ENCODE assay signal across 10 cellular contexts in genomic region chr12:75944905-75945412, GRCh38.
DNase-seq lines count a peak whose midpoint lies in the region; ATAC-seq and TF ChIP-seq lines count a peak whose summit lies in the region.
"Had no signal": no experiment of that assay in that cellular context is flagged by ENCODE, and none has a peak within 500 bp of the region (broad histone marks: within the 10 kb centered on the region; RNA-seq: fewer than 3 reads in every experiment).

No MANE protein-coding gene starts in this region.

- BruUV-seq in IMR-90 (replicated peaks; lab: Mats Ljungman, UMichigan) = no TSS peak

- peak overlapping the region; percentile 77 for H3K27ac Mint-ChIP-seq in CD4-positive, alpha-beta T cell

- WGBS in IMR-90 (ENCODE audit: extremely low coverage in 2 of 2, insufficient read length in 1 of 2), 2 experiments = no CpG with 5 or more reads among the region's 4 CpGs

- H3K9me3 ChIP-seq in CD4-positive, alpha-beta T cell (ENCODE audit: control insufficient read depth, low read length) = no peaks in the 10 kb centered on the region
- no peaks in the 10 kb centered on the region for H3K9me3 ChIP-seq in IMR-90 (ENCODE audit: control insufficient read depth, insufficient read depth, low read length)
- H3K9me3 ChIP-seq in mucosa of stomach (ENCODE audit: control insufficient read depth, low read length) = no peaks in the 10 kb centered on the region

- peak overlapping the region; percentile 89 for H4K91ac ChIP-seq in IMR-90 (ENCODE audit: insufficient read depth, low read depth, low read length)

- H3K27me3 ChIP-seq in CD4-positive, alpha-beta T cell (ENCODE audit: control insufficient read depth, insufficient read depth, low read length) = no peaks in the 10 kb centered on the region
- no peaks in the 10 kb centered on the region for H3K27me3 ChIP-seq in IMR-90 (ENCODE audit: control insufficient read depth, insufficient read depth, low read length)
- no peaks in the 10 kb centered on the region for H3K27me3 ChIP-seq in brain microvascular endothelial cell (replicated peaks)
- H3K27me3 ChIP-seq in mucosa of stomach (ENCODE audit: control insufficient read depth, insufficient read depth, low read length) = no peaks in the 10 kb centered on the region

- H4K8ac ChIP-seq in IMR-90 (ENCODE audit: low read depth in 2 of 2, low read length in 2 of 2) = peak overlapping the region; percentile 35 to 95

- H3K4ac ChIP-seq in IMR-90 (ENCODE audit: low read depth, low read length) = peak overlapping the region; percentile 94

- H2BK5ac ChIP-seq in IMR-90 (ENCODE audit: low read depth, low read length, poor library complexity, severe bottlenecking) = peak overlapping the region; percentile 99

- no peaks in the 10 kb centered on the region for H4K20me1 ChIP-seq in IMR-90 (ENCODE audit: insufficient read depth, low read length)

- no peak for TF ChIP-seq POLR2A in IMR-90 (IDR thresholded peaks at IDR 0.05; ENCODE audit: low read depth, low read length)

- no peak overlapping the region for H3K4me3 Mint-ChIP-seq in CD4-positive, alpha-beta T cell

- peak overlapping the region; percentile 97 for H3K14ac ChIP-seq in IMR-90 (replicated peaks; ENCODE audit: low read depth, low read length)

- peaks cover 8% of the 10 kb centered on the region; the same call in 1 of the 2 replicates for H3K9me1 ChIP-seq in IMR-90 (ENCODE audit: insufficient read depth, low read length)

- CTCF ChIA-PET in CD4-positive, alpha-beta T cell (lab: Charles Lee) = interaction anchor here (1.0 to 3.3 kb wide), 4 partner anchors 10 to 92 kb away, joined by 3 to 10 read pairs (median 4); partner anchors contain the start of gene PHLDA1
- CTCF ChIA-PET in IMR-90 (lab: Yijun Ruan, JAX) = interaction anchor here (0.8 kb wide), 1 partner anchor 578 kb away, joined by 4 read pairs; no protein-coding TSS in a partner anchor

- H3K36me3 ChIP-seq in IMR-90 (ENCODE audit: control insufficient read depth, insufficient read depth, low read length) = no peaks in the 10 kb centered on the region
- no peaks in the 10 kb centered on the region for H3K36me3 ChIP-seq in brain microvascular endothelial cell (replicated peaks)
- H3K36me3 ChIP-seq in mucosa of stomach (ENCODE audit: control insufficient read depth, insufficient read depth, low read length) = no peaks in the 10 kb centered on the region

- POLR2A ChIA-PET in CD4-positive, alpha-beta T cell (lab: Charles Lee) = interaction anchor here (1.6 kb wide), 1 partner anchor 76 kb away, joined by 5 read pairs; no protein-coding TSS in a partner anchor
- POLR2A ChIA-PET in IMR-90 (lab: Charles Lee; ENCODE audit: unreplicated experiment) = interaction anchor here (1.5 kb wide), 1 partner anchor 80 kb away, joined by 8 read pairs; no protein-coding TSS in a partner anchor

- no peaks in the 10 kb centered on the region for H3K36me3 Mint-ChIP-seq in CD4-positive, alpha-beta T cell (ENCODE audit: low read depth)

- H3K56ac ChIP-seq in IMR-90 (ENCODE audit: extremely low read depth, insufficient read depth, low read length) = peak overlapping the region; percentile 98

- no peaks in the 10 kb centered on the region for H3K9me3 Mint-ChIP-seq in CD4-positive, alpha-beta T cell

- intact Hi-C loops in CD4-positive, alpha-beta T cell (cut with DNase I, micrococcal nuclease) = no loop called here
- intact Hi-C loops in IMR-90 (cut with micrococcal nuclease) = no loop called here

- dilution Hi-C loops in IMR-90 (cut with HindIII; ENCODE audit: low sequenced_read_pairs, unreplicated experiment) = no loop called here

- peaks cover 15% of the 10 kb centered on the region for H3K4me1 Mint-ChIP-seq in CD4-positive, alpha-beta T cell (ENCODE audit: low read depth)

- no peak for ATAC-seq in CD4-positive, alpha-beta T cell (ENCODE audit: poor library complexity)
- ATAC-seq in IMR-90 (ENCODE audit: low read depth) = no peak

- DNase-seq in CD4-positive, alpha-beta T cell = no peak
- DNase-seq in IMR-90 = no peak
- DNase-seq in brain microvascular endothelial cell = no peak
- no peak for DNase-seq in stimulated activated CD4-positive, alpha-beta T cell treated with anti-CD3 and anti-CD28 coated beads, Interleukin-4, amount 100 ng/mL, for 4 hours
- DNase-seq in NCI-H446 (lab: John Stamatoyannopoulos, UW) = no peak
- no peak for DNase-seq in foreskin fibroblast
- DNase-seq in GOT3 (lab: John Stamatoyannopoulos, UW) = no peak
- DNase-seq: left ventricle myocardium superior, NCI-H1092 had no signal

- H3K4me1 ChIP-seq in IMR-90 (ENCODE audit: control insufficient read depth, insufficient read depth, low read length) = peaks cover 16% of the 10 kb centered on the region
- peaks cover 18% of the 10 kb centered on the region for H3K4me1 ChIP-seq in mucosa of stomach (ENCODE audit: control insufficient read depth, insufficient read depth, low read length)

- H2BK120ac ChIP-seq in IMR-90 (ENCODE audit: low read depth, low read length) = peak overlapping the region; percentile 98

- H3K27ac ChIP-seq in CD4-positive, alpha-beta T cell (ENCODE audit: low read depth, low read length) = no peak overlapping the region
- H3K27ac ChIP-seq in IMR-90 (ENCODE audit: insufficient read depth, low read length) (peak overlapping the region; percentile 87), brain microvascular endothelial cell (peak overlapping the region; percentile 90)

- no peak for TF ChIP-seq RAD21 in IMR-90 (IDR thresholded peaks at IDR 0.05; ENCODE audit: low read length)

- peak overlapping the region; percentile 85 for H2AK5ac ChIP-seq in IMR-90 (ENCODE audit: low read depth, low read length)

- H3K9ac ChIP-seq in IMR-90 (ENCODE audit: low read depth, low read length) (peak overlapping the region; percentile 14; the same call in 1 of the 2 replicates), mucosa of stomach (ENCODE audit: low read length) (no peak overlapping the region)

- peak overlapping the region; percentile 96 for H4K5ac ChIP-seq in IMR-90 (ENCODE audit: low read depth, low read length)

- TF ChIP-seq CTCF in CD4-positive, alpha-beta T cell (IDR thresholded peaks at IDR 0.05) = no peak
- TF ChIP-seq CTCF in IMR-90 (conservative IDR thresholded peaks at IDR 0.05; ENCODE audit: low read depth, low read length) (no peak), brain microvascular endothelial cell (IDR thresholded peaks at IDR 0.05; ENCODE audit: low read depth, low read length, missing control alignments) (no peak), foreskin fibroblast (IDR thresholded peaks at IDR 0.05; ENCODE audit: low read depth, low read length) (no peak)

- no peaks in the 10 kb centered on the region for H3K27me3 Mint-ChIP-seq in CD4-positive, alpha-beta T cell

- peak overlapping the region; percentile 97 for H3K23ac ChIP-seq in IMR-90 (ENCODE audit: low read depth, low read length)

- no peak overlapping the region for H2AK9ac ChIP-seq in IMR-90 (replicated peaks; ENCODE audit: low read depth, low read length, poor library complexity)

- H3K4me3 ChIP-seq in IMR-90 (ENCODE audit: insufficient read depth, low read depth, low read length) = no peak overlapping the region
- H3K4me3 ChIP-seq in brain microvascular endothelial cell (ENCODE audit: low read depth, low read length) = no peak overlapping the region
- H3K4me3 ChIP-seq in mucosa of stomach (ENCODE audit: low read length) = peak overlapping the region; percentile 5
- no peak overlapping the region for H3K4me3 ChIP-seq in foreskin fibroblast (ENCODE audit: low read depth in 1 of 2, low read length in 2 of 2)

- H2BK20ac ChIP-seq in IMR-90 (ENCODE audit: low read depth, low read length) = peak overlapping the region; percentile 99

- peaks cover 3 to 10% of the 10 kb centered on the region in 2 experiments; a peak in 2 of 4 replicates for H3K79me1 ChIP-seq in IMR-90 (ENCODE audit: low read depth in 1 of 2, low read length in 2 of 2)

- in situ Hi-C loops in IMR-90 (cut with MboI; ENCODE audit: low sequenced_read_pairs) (no loop called here), brain microvascular endothelial cell (cut with HindIII; ENCODE audit: low pct_ligation_motif_present, low sequenced_read_pairs) (no loop called here)

- peak overlapping the region; percentile 35 for H2AFZ ChIP-seq in IMR-90 (replicated peaks; ENCODE audit: low read length, poor library complexity)

- H2BK15ac ChIP-seq in IMR-90 (ENCODE audit: low read depth, low read length) = peak overlapping the region; percentile 84

- H3K18ac ChIP-seq in IMR-90 (ENCODE audit: low read depth, low read length) = peak overlapping the region; percentile 91

- peak overlapping the region; percentile 69; the same call in 1 of the 2 replicates for H3K4me2 ChIP-seq in IMR-90 (ENCODE audit: low read depth, low read length)

TF ChIP-seq in IMR-90, 13 proteins besides CTCF, POLR2A, EP300 and RAD21 (continues in another document):
- TF ChIP-seq CEBPB (IDR thresholded peaks at IDR 0.05; ENCODE audit: low read depth, low read length) (no peak), FOS (IDR thresholded peaks at IDR 0.05; ENCODE audit: low read depth, low read length) (no peak), MAFK (IDR thresholded peaks at IDR 0.05; ENCODE audit: low read depth, low read length) (no peak), CHD1 (IDR thresholded peaks at IDR 0.05; ENCODE audit: low read depth, low read length) (no peak), MAZ (IDR thresholded peaks at IDR 0.05; ENCODE audit: borderline replicate concordance, low read depth, low read length) (no peak), RFX5 (IDR thresholded peaks at IDR 0.05; ENCODE audit: low read depth, low read length) (no peak), BHLHE40 (IDR thresholded peaks at IDR 0.05; ENCODE audit: low read depth, low read length) (no peak), MXI1 (IDR thresholded peaks at IDR 0.05; ENCODE audit: borderline replicate concordance, low read depth, low read length) (no peak), NFE2L2 (IDR thresholded peaks at IDR 0.05; ENCODE audit: low read depth, low read length) (no peak), USF2 (IDR thresholded peaks at IDR 0.05; ENCODE audit: low read depth, low read length) (no peak), SMC3 (IDR thresholded peaks at IDR 0.05; ENCODE audit: low read depth, low read length) (no peak), RCOR1 (IDR thresholded peaks at IDR 0.05; ENCODE audit: insufficient replicate concordance, low read length) (no peak)
